In the genomic region with DNA sequence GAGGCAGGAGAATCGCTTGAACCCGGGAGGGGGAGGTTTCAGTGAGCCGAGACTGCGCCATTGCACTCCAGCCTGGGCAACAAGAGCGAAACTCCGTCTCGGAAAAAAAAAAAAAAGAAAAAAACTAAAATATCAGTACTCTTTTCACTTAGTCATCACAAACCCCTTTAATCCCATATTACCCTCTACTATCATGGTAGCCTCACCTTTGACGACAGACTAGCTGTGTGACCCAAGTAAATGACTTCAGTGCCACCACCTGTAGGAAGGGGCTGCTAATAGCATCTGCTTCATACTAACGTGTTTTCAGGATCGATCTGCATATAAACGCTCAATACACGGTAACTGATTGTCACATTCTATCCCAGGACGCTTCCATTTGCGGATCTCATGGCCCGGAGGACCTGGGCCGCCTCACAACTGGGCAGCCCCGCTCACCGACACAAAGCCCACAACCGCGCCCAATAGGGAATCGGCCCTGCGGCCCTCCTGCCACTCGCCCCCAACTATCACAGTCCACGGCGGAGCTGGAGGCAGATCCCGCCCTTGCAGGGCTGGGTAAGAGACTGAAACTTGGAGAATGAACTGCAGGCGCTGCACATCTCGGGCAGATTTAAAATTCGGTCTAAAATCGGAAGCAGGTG, we compare ENCODE assay signal across 8 cellular contexts. TPM values are rescaled to one million over a fixed set of nuclear protein-coding genes. Genes with fewer than 3 reads are reported as not detected.
A peak's percentile ranks its signal among the peaks of the same experiment; 100 is the strongest.
DNase-seq lines count a peak whose midpoint lies in the region; ATAC-seq, FAIRE-seq and TF ChIP-seq lines count a peak whose summit lies in the region.

No MANE protein-coding gene starts in this region.

- H3K4me1 Mint-ChIP-seq in memory B cell: peaks cover 18% of the 10 kb centered on the region

- no peaks in the 10 kb centered on the region for H3K27me3 Mint-ChIP-seq in memory B cell

- H3K9me2 ChIP-seq in DOHH2 (replicated peaks; ENCODE audit: control insufficient read depth, low read length): no peaks in the 10 kb centered on the region

- H3K36me3 ChIP-seq in DOHH2 (ENCODE audit: control insufficient read depth, low read length): peaks cover 38% of the 10 kb centered on the region

- H3K27ac ChIP-seq in DOHH2 (ENCODE audit: low read depth, low read length) (peak overlapping the region; percentile 84), HL-60 (replicated peaks) (peak overlapping the region; percentile 98), coronary artery (peak overlapping the region; percentile 98 to 99)

- H3K27me3 ChIP-seq in DOHH2 (ENCODE audit: control insufficient read depth, low read length): peaks cover 2% of the 10 kb centered on the region
- H3K27me3 ChIP-seq in HL-60 (ENCODE audit: insufficient read depth, poor library complexity, severe bottlenecking): no peaks in the 10 kb centered on the region

- H3K4me1 ChIP-seq in DOHH2 (ENCODE audit: control insufficient read depth, low read length): peaks cover 24% of the 10 kb centered on the region

- peak overlapping the region; percentile 98 for H3K4me2 ChIP-seq in DOHH2 (ENCODE audit: low read length)

- peaks cover 20% of the 10 kb centered on the region for H3K36me3 Mint-ChIP-seq in memory B cell

- peak overlapping the region; percentile 77 for H3K4me3 ChIP-seq in DOHH2 (ENCODE audit: low read length)
- H3K4me3 ChIP-seq in HL-60 (replicated peaks; ENCODE audit: insufficient read depth, low read length): peak overlapping the region; percentile 98
- peak overlapping the region; percentile 77 for H3K4me3 ChIP-seq in coronary artery

- DNase-seq in HL-60 (ENCODE audit: low read depth in 1 of 2, low spot score in 1 of 2) (peak in 1 of 2 experiments; percentile 47), coronary artery (ENCODE audit: low spot score) (no peak), memory B cell (ENCODE audit: low spot score in 2 of 2) (no peak), urothelium cell line (ENCODE audit: low spot score) (peak; percentile 74), frontal cortex (ENCODE audit: low spot score in 2 of 2) (no peak)

- H3K27ac Mint-ChIP-seq in memory B cell: peak overlapping the region; percentile 93

- peaks cover 32% of the 10 kb centered on the region for H3K9me3 ChIP-seq in DOHH2 (ENCODE audit: control insufficient read depth, insufficient read depth, low read length)

- H3F3A ChIP-seq in DOHH2 (ENCODE audit: control insufficient read depth, insufficient read depth): no peaks in the 10 kb centered on the region

- FAIRE-seq in urothelium cell line (lab: Jason Lieb, UNC) (peak; percentile 40), frontal cortex (lab: Jason Lieb, UNC) (no peak)

- peaks cover 39% of the 10 kb centered on the region for H3K79me2 ChIP-seq in DOHH2 (ENCODE audit: control insufficient read depth, low read length)

- ATAC-seq in GM21447 (IDR thresholded peaks at IDR 0.05; ENCODE audit: unreplicated experiment) (peak; percentile 21), memory B cell (ENCODE audit: low read depth) (peak; percentile 7)

- H3K9me3 Mint-ChIP-seq in memory B cell: no peaks in the 10 kb centered on the region

- TF ChIP-seq CTCF in DOHH2 (IDR thresholded peaks at IDR 0.05; ENCODE audit: low read depth, low read length, poor library complexity, severe bottlenecking) (no peak), HL-60 (IDR thresholded peaks at IDR 0.05; ENCODE audit: insufficient read depth, low read length) (no peak), coronary artery (IDR thresholded peaks at IDR 0.05) (no peak)

- no peaks in the 10 kb centered on the region for H4K20me1 ChIP-seq in DOHH2 (ENCODE audit: control insufficient read depth, insufficient read depth, low read depth, low read length)

- H3K4me3 Mint-ChIP-seq in memory B cell: peak overlapping the region; percentile 94

TF ChIP-seq in PFSK-1, 5 proteins besides CTCF, POLR2A, EP300 and RAD21:
- TF ChIP-seq TAF1 (IDR thresholded peaks at IDR 0.05; ENCODE audit: borderline replicate concordance, insufficient read depth, low read length): 0 out of 2 replicates have a peak, but pooled peaks have one; percentile 55
- TF ChIP-seq, protein P1, sequence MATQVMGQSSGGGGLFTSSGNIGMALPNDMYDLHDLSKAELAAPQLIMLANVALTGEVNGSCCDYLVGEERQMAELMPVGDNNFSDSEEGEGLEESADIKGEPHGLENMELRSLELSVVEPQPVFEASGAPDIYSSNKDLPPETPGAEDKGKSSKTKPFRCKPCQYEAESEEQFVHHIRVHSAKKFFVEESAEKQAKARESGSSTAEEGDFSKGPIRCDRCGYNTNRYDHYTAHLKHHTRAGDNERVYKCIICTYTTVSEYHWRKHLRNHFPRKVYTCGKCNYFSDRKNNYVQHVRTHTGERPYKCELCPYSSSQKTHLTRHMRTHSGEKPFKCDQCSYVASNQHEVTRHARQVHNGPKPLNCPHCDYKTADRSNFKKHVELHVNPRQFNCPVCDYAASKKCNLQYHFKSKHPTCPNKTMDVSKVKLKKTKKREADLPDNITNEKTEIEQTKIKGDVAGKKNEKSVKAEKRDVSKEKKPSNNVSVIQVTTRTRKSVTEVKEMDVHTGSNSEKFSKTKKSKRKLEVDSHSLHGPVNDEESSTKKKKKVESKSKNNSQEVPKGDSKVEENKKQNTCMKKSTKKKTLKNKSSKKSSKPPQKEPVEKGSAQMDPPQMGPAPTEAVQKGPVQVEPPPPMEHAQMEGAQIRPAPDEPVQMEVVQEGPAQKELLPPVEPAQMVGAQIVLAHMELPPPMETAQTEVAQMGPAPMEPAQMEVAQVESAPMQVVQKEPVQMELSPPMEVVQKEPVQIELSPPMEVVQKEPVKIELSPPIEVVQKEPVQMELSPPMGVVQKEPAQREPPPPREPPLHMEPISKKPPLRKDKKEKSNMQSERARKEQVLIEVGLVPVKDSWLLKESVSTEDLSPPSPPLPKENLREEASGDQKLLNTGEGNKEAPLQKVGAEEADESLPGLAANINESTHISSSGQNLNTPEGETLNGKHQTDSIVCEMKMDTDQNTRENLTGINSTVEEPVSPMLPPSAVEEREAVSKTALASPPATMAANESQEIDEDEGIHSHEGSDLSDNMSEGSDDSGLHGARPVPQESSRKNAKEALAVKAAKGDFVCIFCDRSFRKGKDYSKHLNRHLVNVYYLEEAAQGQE (IDR thresholded peaks at IDR 0.05; ENCODE audit: insufficient read depth in 1 of 2, low read depth in 2 of 2, low read length in 2 of 2): no peak

RNA-seq across cellular contexts. Expression of gene ZNF263, which starts 1.1 kb away (rescaled TPM):
- 25.0 TPM for polyA plus RNA-seq in PFSK-1 (2012; ENCODE audit: insufficient read length, low read depth)
- 45.7 TPM for total RNA-seq in frontal cortex

RNA-seq across cellular contexts. Expression of gene TIGD7, which starts 23.0 kb away (rescaled TPM):
- 1.5 TPM for polyA plus RNA-seq in PFSK-1 (2012; ENCODE audit: insufficient read length, low read depth)
- 22.0 TPM for total RNA-seq in frontal cortex

RNA-seq across cellular contexts. Expression of gene ZNF75A, which starts 23.1 kb away (rescaled TPM):
- polyA plus RNA-seq in PFSK-1 (2012; ENCODE audit: insufficient read length, low read depth): 8.9 TPM
- 33.4 TPM for total RNA-seq in frontal cortex

RNA-seq across cellular contexts. Expression of gene MEFV, which starts 25.8 kb away (rescaled TPM):
- polyA plus RNA-seq in PFSK-1 (2012; ENCODE audit: insufficient read length, low read depth): not detected
- total RNA-seq in frontal cortex: under 0.01 TPM

RNA-seq across cellular contexts. Expression of gene ZNF200, which starts 47.3 kb away (rescaled TPM):
- polyA plus RNA-seq in PFSK-1 (2012; ENCODE audit: insufficient read length, low read depth): 4.6 TPM
- total RNA-seq in frontal cortex: 16.7 TPM
